Comparison of ENCODE assay signal across 8 cellular contexts in the genomic region with DNA sequence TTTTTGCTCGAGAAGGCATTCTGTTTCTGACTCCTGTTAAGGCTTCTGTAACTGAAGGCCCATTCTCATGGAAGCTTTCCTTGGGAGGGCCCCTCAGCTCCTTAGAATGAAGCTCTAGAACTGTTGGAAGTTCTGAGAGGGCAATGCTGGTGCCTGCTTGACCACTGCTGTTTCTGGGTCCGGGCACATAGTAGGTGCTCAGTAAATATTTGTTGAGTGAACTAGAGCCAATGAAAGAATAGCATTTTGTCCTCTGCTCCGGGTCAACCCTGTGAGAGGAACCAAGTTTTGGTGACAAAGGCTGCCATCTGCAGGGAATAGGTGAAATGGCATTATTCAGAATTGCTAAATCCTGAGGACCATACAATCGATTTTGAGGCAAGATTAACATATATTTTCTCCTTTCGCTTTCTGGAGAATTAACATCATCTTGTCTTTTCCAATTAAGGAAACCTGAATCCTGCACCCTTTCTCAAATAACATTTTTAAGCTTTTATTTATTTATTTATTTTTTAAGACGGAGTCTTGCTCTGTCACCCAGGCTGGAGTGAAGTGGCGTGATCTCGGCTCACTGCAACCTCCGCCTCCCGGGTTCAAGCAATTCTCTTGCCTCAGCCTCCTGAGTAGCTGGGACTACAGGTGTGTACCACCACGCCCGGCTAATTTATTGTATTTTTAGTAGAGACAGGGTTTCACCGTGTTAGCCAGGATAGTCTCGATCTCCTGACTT. TPM values are rescaled to one million over a fixed set of nuclear protein-coding genes. Genes with fewer than 3 reads are reported as not detected.
DNase-seq lines count a peak whose midpoint lies in the region; ATAC-seq, FAIRE-seq and TF ChIP-seq lines count a peak whose summit lies in the region.
"Not testable (repeated sequence)": the region's sequence is repeated elsewhere in the genome, so short reads cannot be mapped to it uniquely, and the experiment has no call there.

No MANE protein-coding gene starts in this region.

- not testable (repeated sequence) for H3K4me1 ChIP-seq in small intestine (ENCODE audit: control insufficient read depth in 2 of 2, insufficient read depth in 1 of 2, low read depth in 1 of 2, low read length in 1 of 2)

- H3K36me3 ChIP-seq in BJ (ENCODE audit: control insufficient read depth, insufficient read depth, low read length); small intestine (ENCODE audit: control insufficient read depth in 2 of 2, insufficient read depth in 2 of 2, low read length in 2 of 2): not testable (repeated sequence)

- not testable (repeated sequence) for DNase-seq in BJ (ENCODE audit: low read depth); left colon
- DNase-seq in NCI-H146 treated with DMSO at 0.1 percent for 48 hours (lab: John Stamatoyannopoulos, UW; ENCODE audit: unreplicated experiment) (peak; percentile 36), SHP77 (lab: John Stamatoyannopoulos, UW) (peak; percentile 59 to 62), small intestine (peak; percentile 73)

- not testable (repeated sequence) for H3K36me3 Mint-ChIP-seq in activated T-helper 17 cell treated with anti-CD3 and anti-CD28 coated beads, Interleukin-2, amount 50 U/mL, for 72 hours (ENCODE audit: low read depth)

- not testable (repeated sequence) for H3K4me3 Mint-ChIP-seq in activated T-helper 17 cell treated with anti-CD3 and anti-CD28 coated beads, Interleukin-2, amount 50 U/mL, for 72 hours

- CTCF ChIA-PET in BJ (lab: Yijun Ruan, JAX): interaction anchor here (0.6 to 21.2 kb wide), 41 partner anchors 8 to 1213 kb away, joined by 3 to 340 read pairs (median 5); partner anchors contain the start of genes ARPC3, FAM216A, GPN3 and RAD9B

- TF ChIP-seq CTCF in BJ (IDR thresholded peaks at IDR 0.05; ENCODE audit: insufficient read depth, low read depth, low read length): peak; percentile 72

- POLR2A ChIA-PET in BJ (lab: Charles Lee): not testable (repeated sequence)

- intact Hi-C loops in left colon (cut with DNase I, micrococcal nuclease): loop anchor here (5.0 to 10.0 kb wide), 2 partner anchors 90 to 97 kb away; partner anchors contain the start of genes RAD9B (in 1 of the 2) and VPS29 (in 1 of the 2)

- H3K27me3 ChIP-seq in BJ (ENCODE audit: control insufficient read depth, insufficient read depth, low read length); small intestine (ENCODE audit: control insufficient read depth in 2 of 2, insufficient read depth in 2 of 2, low read length in 2 of 2): not testable (repeated sequence)

- peak; percentile 46 for ATAC-seq in GM21825 (IDR thresholded peaks at IDR 0.05; ENCODE audit: unreplicated experiment)
- peak; percentile 87 for ATAC-seq in activated T-helper 17 cell treated with anti-CD3 and anti-CD28 coated beads, Interleukin-2, amount 50 U/mL, for 72 hours (replicated peaks)
- ATAC-seq in left colon: peak; percentile 84

- H3K9me3 Mint-ChIP-seq in activated T-helper 17 cell treated with anti-CD3 and anti-CD28 coated beads, Interleukin-2, amount 50 U/mL, for 72 hours: not testable (repeated sequence)

- 50 to 60% (median 56%) methylated on average over 14 of the region's 14 CpGs for WGBS in small intestine, 3 donors

- H3K27ac Mint-ChIP-seq in activated T-helper 17 cell treated with anti-CD3 and anti-CD28 coated beads, Interleukin-2, amount 50 U/mL, for 72 hours: not testable (repeated sequence)

- H3K4me1 Mint-ChIP-seq in activated T-helper 17 cell treated with anti-CD3 and anti-CD28 coated beads, Interleukin-2, amount 50 U/mL, for 72 hours: not testable (repeated sequence)

- H3K4me3 ChIP-seq in BJ (ENCODE audit: low read depth, low read length); small intestine (ENCODE audit: low read depth in 1 of 2, low read length in 2 of 2): not testable (repeated sequence)

- H3K9me3 ChIP-seq in small intestine (ENCODE audit: control insufficient read depth, low read depth): not testable (repeated sequence)

- not testable (repeated sequence) for H3K27me3 Mint-ChIP-seq in activated T-helper 17 cell treated with anti-CD3 and anti-CD28 coated beads, Interleukin-2, amount 50 U/mL, for 72 hours

- peak; percentile 8 for FAIRE-seq in endometrium (lab: Jason Lieb, UNC)
- not testable (repeated sequence) for FAIRE-seq in small intestine (lab: Jason Lieb, UNC)

- not testable (repeated sequence) for H3K27ac ChIP-seq in small intestine (ENCODE audit: low read depth in 1 of 2, low read length in 1 of 2)

RNA-seq across cellular contexts. Expression of gene TCTN1, which starts 11.7 kb away (rescaled TPM):
- 34.0 and 34.1 TPM in 2 replicates for polyA plus RNA-seq in BJ (2011; rRNA removed)
- polyA minus RNA-seq in BJ (2011; rRNA and poly(A)+ RNA removed): 13.9 and 20.2 TPM in 2 replicates
- 1 to 10 TPM; 3.5 to 6.4 TPM for total RNA-seq in activated T-helper 17 cell treated with anti-CD3 and anti-CD28 coated beads, Interleukin-2, amount 50 U/mL, for 72 hours
- 1 to 10 TPM; 8.0 to 9.1 TPM for total RNA-seq in left colon
- 1 to 10 TPM in 2 of 3 donors, under 1 TPM in 1; 0.67 to 5.5 (median 1.6) TPM for polyA plus RNA-seq in small intestine

RNA-seq across cellular contexts. Expression of gene PPTC7, which starts 19.1 kb away (rescaled TPM):
- polyA plus RNA-seq in BJ (2011; rRNA removed): 6.0 and 8.8 TPM in 2 replicates
- 6.9 and 9.8 TPM in 2 replicates for polyA minus RNA-seq in BJ (2011; rRNA and poly(A)+ RNA removed)
- total RNA-seq in activated T-helper 17 cell treated with anti-CD3 and anti-CD28 coated beads, Interleukin-2, amount 50 U/mL, for 72 hours: 10 to 100 TPM; 31.4 to 36.7 TPM
- total RNA-seq in left colon: 10 to 100 TPM; 30.7 to 32.4 TPM
- 10 to 100 TPM in 2 of 3 donors, 1 to 10 TPM in 1; 8.6 to 13.9 (median 10.1) TPM for polyA plus RNA-seq in small intestine
